8 cellular contexts compared by ENCODE assay signal in genomic region chr12:27237790-27238771, GRCh38. TPM values are rescaled to one million over a fixed set of nuclear protein-coding genes. Genes with fewer than 3 reads are reported as not detected.
DNase-seq lines count a peak whose midpoint lies in the region; ATAC-seq and TF ChIP-seq lines count a peak whose summit lies in the region.

No MANE protein-coding gene starts in this region.

- CTCF ChIA-PET in activated CD4-positive, alpha-beta T cell treated with anti-CD3 and anti-CD28 coated beads for 36 hours (lab: Charles Lee), result interaction anchor here (0.6 to 1.5 kb wide), 5 partner anchors 18 to 389 kb away, joined by 3 to 4 read pairs (median 3); no protein-coding TSS in a partner anchor

- no peak for TF ChIP-seq POLR2A in gastrocnemius medialis (IDR thresholded peaks at IDR 0.05)

- H3K36me3 ChIP-seq in mesodermal cell (ENCODE audit: control insufficient read depth, insufficient read depth, low read length) (no peaks in the 10 kb centered on the region), gastrocnemius medialis (no peaks in the 10 kb centered on the region)

- H3K27ac ChIP-seq in mesodermal cell (ENCODE audit: low read depth, low read length, severe bottlenecking), result peak overlapping the region; percentile 29
- H3K27ac ChIP-seq in gastrocnemius medialis, result no peak overlapping the region

- POLR2A ChIA-PET in activated CD4-positive, alpha-beta T cell treated with anti-CD3 and anti-CD28 coated beads for 36 hours (lab: Charles Lee), result interaction anchor here (0.7 kb wide), 1 partner anchor 206 kb away, joined by 4 read pairs; no protein-coding TSS in a partner anchor

- in situ Hi-C loops in gastrocnemius medialis (cut with MboI; ENCODE audit: low sequenced_read_pairs in 4 of 4), result no loop called here

- H3K9me3 ChIP-seq in mesodermal cell (ENCODE audit: control insufficient read depth, low read length), result no peaks in the 10 kb centered on the region
- H3K9me3 ChIP-seq in gastrocnemius medialis, result no peaks in the 10 kb centered on the region

- H3K27ac Mint-ChIP-seq in activated CD4-positive, alpha-beta T cell treated with anti-CD3 and anti-CD28 coated beads for 36 hours, result peak overlapping the region; percentile 73

- H3K4me3 ChIP-seq in mesodermal cell (ENCODE audit: extremely low read depth, insufficient read depth, low read length, poor library complexity, severe bottlenecking) (no peak overlapping the region), gastrocnemius medialis (no peak overlapping the region)

- TF ChIP-seq CTCF in gastrocnemius medialis (IDR thresholded peaks at IDR 0.05 in 4 of 5, conservative IDR thresholded peaks at IDR 0.05 in 1 of 5), result no peak

- H3K4me1 ChIP-seq in mesodermal cell (ENCODE audit: control insufficient read depth, insufficient read depth, low read length, poor library complexity, severe bottlenecking) (no peaks in the 10 kb centered on the region), gastrocnemius medialis (no peaks in the 10 kb centered on the region)

- ATAC-seq in activated CD4-positive, alpha-beta T cell treated with anti-CD3 and anti-CD28 coated beads for 36 hours, result peak; percentile 59
- ATAC-seq in HG03066 (IDR thresholded peaks at IDR 0.05; ENCODE audit: low read depth, unreplicated experiment) (peak; percentile 71), gastrocnemius medialis (no peak)

- H3K36me3 Mint-ChIP-seq in activated CD4-positive, alpha-beta T cell treated with anti-CD3 and anti-CD28 coated beads for 36 hours (ENCODE audit: low read depth), result no peaks in the 10 kb centered on the region

- intact Hi-C loops in activated CD4-positive, alpha-beta T cell treated with anti-CD3 and anti-CD28 coated beads for 36 hours (cut with DNase I, micrococcal nuclease), result loop anchor here in 1 of 2 experiments (1.0 kb wide), 1 partner anchor 30 kb away; no protein-coding TSS in a partner anchor
- intact Hi-C loops in gastrocnemius medialis (cut with DNase I; ENCODE audit: low total_unique reads), result no loop called here

- H3K27me3 Mint-ChIP-seq in activated CD4-positive, alpha-beta T cell treated with anti-CD3 and anti-CD28 coated beads for 36 hours, result peaks cover under 1% of the 10 kb centered on the region

- peaks cover 37% of the 10 kb centered on the region for H3K4me1 Mint-ChIP-seq in activated CD4-positive, alpha-beta T cell treated with anti-CD3 and anti-CD28 coated beads for 36 hours

- WGBS in mesodermal cell (ENCODE audit: insufficient coverage in 2 of 2), 2 experiments, result 89 to 91% methylated on average over 3 to 4 of the region's 6 CpGs

- no peaks in the 10 kb centered on the region for H3K27me3 ChIP-seq in gastrocnemius medialis

- H3K4me3 Mint-ChIP-seq in activated CD4-positive, alpha-beta T cell treated with anti-CD3 and anti-CD28 coated beads for 36 hours, result no peak overlapping the region

- no peaks in the 10 kb centered on the region for H3K9me3 Mint-ChIP-seq in activated CD4-positive, alpha-beta T cell treated with anti-CD3 and anti-CD28 coated beads for 36 hours (ENCODE audit: low read depth)

- no peak for DNase-seq in activated CD4-positive, alpha-beta T cell treated with anti-CD3 and anti-CD28 coated beads for 36 hours
- no peak for DNase-seq in activated CD4-positive, alpha-beta T cell treated with anti-CD3 and anti-CD28 coated beads for 1 hour
- DNase-seq in UCSD-AML1 (lab: John Stamatoyannopoulos, UW; ENCODE audit: unreplicated experiment), result peak; percentile 39
- DNase-seq in HuH-7.5 (ENCODE audit: low spot score), result no peak
- no peak for DNase-seq in NCI-H1436 treated with DMSO at 0.1 percent for 48 hours (lab: John Stamatoyannopoulos, UW)
- DNase-seq in gastrocnemius medialis, result no peak

RNA-seq across cellular contexts. Expression of gene STK38L, which starts 6.0 kb away (rescaled TPM):
- 10 to 100 TPM; 24.9 to 30.4 TPM for total RNA-seq in activated CD4-positive, alpha-beta T cell treated with anti-CD3 and anti-CD28 coated beads for 36 hours
- 39.6 TPM for polyA plus RNA-seq in mesodermal cell (2013, experiment 1 of 2)
- polyA plus RNA-seq in mesodermal cell (2013, experiment 2 of 2), result 29.8 TPM
- 10 to 100 TPM; 12.9 to 20.0 (median 13.5) TPM for total RNA-seq in gastrocnemius medialis

Comparison
In these comparisons a context has a peak if more than half of its experiments do, and no peak if none do; other contexts are left out.
1. ATAC-seq: peak in activated CD4-positive, alpha-beta T cell treated with anti-CD3 and anti-CD28 coated beads for 36 hours (single experiment) and HG03066 (single experiment); none in gastrocnemius medialis (0 of 2).